ENCODE assay signal across 1 cellular context in the genomic region with DNA sequence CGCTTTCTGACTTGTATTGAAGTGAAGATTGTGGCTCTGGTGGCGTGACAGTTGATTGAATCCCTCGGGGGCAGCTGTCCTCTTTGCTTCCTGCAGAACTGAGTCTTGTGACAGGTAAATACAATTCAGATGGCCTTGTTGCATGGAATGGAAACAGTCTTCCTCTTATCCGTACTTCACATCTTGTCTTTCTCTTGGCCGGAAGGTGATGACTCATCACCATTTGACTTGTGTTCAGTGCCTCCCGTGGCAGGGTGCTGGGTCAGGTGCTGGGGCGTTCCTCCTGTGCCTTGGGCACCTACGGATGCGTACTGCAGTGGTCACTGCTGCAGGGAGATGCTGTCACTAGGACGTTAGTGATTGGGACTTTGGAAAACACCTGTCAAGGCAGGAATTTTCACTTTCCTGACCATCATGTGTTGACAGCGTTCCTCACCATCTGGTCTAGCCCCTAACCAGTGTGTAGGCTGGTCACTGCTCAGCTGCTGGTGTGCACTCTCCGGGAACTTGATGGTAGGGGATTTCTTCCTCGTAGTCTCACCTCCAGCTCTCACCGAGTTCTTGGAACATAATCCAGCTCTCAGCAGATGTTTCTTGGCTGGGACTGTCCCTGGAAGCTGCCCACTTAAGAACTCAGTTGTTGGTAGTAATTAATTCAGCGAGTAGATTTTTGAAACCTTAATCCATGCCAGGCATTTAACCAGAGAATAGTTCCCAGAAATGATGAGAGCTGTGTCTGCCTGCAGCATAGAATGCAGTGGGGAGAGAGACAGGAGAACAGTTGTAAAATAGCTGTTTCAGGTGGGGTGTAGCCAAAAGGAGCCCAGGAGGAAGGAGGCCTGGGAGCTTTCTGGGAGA.
TF ChIP-seq lines count a peak whose summit lies in the region.

No MANE protein-coding gene starts in this region.

TF ChIP-seq in K562, 482 proteins besides CTCF, POLR2A, EP300 and RAD21 (continued from another document and continues in another):
- TF ChIP-seq, protein P1, sequence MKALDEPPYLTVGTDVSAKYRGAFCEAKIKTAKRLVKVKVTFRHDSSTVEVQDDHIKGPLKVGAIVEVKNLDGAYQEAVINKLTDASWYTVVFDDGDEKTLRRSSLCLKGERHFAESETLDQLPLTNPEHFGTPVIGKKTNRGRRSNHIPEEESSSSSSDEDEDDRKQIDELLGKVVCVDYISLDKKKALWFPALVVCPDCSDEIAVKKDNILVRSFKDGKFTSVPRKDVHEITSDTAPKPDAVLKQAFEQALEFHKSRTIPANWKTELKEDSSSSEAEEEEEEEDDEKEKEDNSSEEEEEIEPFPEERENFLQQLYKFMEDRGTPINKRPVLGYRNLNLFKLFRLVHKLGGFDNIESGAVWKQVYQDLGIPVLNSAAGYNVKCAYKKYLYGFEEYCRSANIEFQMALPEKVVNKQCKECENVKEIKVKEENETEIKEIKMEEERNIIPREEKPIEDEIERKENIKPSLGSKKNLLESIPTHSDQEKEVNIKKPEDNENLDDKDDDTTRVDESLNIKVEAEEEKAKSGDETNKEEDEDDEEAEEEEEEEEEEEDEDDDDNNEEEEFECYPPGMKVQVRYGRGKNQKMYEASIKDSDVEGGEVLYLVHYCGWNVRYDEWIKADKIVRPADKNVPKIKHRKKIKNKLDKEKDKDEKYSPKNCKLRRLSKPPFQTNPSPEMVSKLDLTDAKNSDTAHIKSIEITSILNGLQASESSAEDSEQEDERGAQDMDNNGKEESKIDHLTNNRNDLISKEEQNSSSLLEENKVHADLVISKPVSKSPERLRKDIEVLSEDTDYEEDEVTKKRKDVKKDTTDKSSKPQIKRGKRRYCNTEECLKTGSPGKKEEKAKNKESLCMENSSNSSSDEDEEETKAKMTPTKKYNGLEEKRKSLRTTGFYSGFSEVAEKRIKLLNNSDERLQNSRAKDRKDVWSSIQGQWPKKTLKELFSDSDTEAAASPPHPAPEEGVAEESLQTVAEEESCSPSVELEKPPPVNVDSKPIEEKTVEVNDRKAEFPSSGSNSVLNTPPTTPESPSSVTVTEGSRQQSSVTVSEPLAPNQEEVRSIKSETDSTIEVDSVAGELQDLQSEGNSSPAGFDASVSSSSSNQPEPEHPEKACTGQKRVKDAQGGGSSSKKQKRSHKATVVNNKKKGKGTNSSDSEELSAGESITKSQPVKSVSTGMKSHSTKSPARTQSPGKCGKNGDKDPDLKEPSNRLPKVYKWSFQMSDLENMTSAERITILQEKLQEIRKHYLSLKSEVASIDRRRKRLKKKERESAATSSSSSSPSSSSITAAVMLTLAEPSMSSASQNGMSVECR (CRISPR knock-in tag; IDR thresholded peaks at IDR 0.05): no peak; the same call in 1 of the 2 replicates
- TF ChIP-seq ASH1L (IDR thresholded peaks at IDR 0.05; ENCODE audit: borderline replicate concordance, low read depth, partially characterized antibody) (no peak), ZSCAN32 (CRISPR knock-in tag; IDR thresholded peaks at IDR 0.05) (no peak), CREBBP (IDR thresholded peaks at IDR 0.05; ENCODE audit: low read depth, low read length) (no peak), FOS (IDR thresholded peaks at IDR 0.05; ENCODE audit: extremely low read depth, insufficient read length) (peak; percentile 81), CBFB (CRISPR knock-in tag; IDR thresholded peaks at IDR 0.05) (no peak), PPARD (CRISPR knock-in tag; IDR thresholded peaks at IDR 0.05) (no peak), RHOXF2B (CRISPR knock-in tag; conservative IDR thresholded peaks at IDR 0.05) (no peak), NFE2 (IDR thresholded peaks at IDR 0.05; ENCODE audit: low read depth) (peak; percentile 92), CHD4 (IDR thresholded peaks at IDR 0.05; ENCODE audit: insufficient read depth, insufficient replicate concordance, low read depth, low read length, poor library complexity, severe bottlenecking) (no peak), HMGN3 (IDR thresholded peaks at IDR 0.05; ENCODE audit: borderline replicate concordance, extremely low read depth, insufficient read length, low read depth, low read length) (peak; percentile 47)
- TF ChIP-seq, protein P2, sequence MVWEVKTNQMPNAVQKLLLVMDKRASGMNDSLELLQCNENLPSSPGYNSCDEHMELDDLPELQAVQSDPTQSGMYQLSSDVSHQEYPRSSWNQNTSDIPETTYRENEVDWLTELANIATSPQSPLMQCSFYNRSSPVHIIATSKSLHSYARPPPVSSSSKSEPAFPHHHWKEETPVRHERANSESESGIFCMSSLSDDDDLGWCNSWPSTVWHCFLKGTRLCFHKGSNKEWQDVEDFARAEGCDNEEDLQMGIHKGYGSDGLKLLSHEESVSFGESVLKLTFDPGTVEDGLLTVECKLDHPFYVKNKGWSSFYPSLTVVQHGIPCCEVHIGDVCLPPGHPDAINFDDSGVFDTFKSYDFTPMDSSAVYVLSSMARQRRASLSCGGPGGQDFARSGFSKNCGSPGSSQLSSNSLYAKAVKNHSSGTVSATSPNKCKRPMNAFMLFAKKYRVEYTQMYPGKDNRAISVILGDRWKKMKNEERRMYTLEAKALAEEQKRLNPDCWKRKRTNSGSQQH (CRISPR knock-in tag; IDR thresholded peaks at IDR 0.05): no peak
- TF ChIP-seq, protein P3, sequence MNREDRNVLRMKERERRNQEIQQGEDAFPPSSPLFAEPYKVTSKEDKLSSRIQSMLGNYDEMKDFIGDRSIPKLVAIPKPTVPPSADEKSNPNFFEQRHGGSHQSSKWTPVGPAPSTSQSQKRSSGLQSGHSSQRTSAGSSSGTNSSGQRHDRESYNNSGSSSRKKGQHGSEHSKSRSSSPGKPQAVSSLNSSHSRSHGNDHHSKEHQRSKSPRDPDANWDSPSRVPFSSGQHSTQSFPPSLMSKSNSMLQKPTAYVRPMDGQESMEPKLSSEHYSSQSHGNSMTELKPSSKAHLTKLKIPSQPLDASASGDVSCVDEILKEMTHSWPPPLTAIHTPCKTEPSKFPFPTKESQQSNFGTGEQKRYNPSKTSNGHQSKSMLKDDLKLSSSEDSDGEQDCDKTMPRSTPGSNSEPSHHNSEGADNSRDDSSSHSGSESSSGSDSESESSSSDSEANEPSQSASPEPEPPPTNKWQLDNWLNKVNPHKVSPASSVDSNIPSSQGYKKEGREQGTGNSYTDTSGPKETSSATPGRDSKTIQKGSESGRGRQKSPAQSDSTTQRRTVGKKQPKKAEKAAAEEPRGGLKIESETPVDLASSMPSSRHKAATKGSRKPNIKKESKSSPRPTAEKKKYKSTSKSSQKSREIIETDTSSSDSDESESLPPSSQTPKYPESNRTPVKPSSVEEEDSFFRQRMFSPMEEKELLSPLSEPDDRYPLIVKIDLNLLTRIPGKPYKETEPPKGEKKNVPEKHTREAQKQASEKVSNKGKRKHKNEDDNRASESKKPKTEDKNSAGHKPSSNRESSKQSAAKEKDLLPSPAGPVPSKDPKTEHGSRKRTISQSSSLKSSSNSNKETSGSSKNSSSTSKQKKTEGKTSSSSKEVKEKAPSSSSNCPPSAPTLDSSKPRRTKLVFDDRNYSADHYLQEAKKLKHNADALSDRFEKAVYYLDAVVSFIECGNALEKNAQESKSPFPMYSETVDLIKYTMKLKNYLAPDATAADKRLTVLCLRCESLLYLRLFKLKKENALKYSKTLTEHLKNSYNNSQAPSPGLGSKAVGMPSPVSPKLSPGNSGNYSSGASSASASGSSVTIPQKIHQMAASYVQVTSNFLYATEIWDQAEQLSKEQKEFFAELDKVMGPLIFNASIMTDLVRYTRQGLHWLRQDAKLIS (CRISPR knock-in tag; IDR thresholded peaks at IDR 0.05): peak; percentile 55; the same call in 1 of the 2 replicates
- TF ChIP-seq, protein P4, sequence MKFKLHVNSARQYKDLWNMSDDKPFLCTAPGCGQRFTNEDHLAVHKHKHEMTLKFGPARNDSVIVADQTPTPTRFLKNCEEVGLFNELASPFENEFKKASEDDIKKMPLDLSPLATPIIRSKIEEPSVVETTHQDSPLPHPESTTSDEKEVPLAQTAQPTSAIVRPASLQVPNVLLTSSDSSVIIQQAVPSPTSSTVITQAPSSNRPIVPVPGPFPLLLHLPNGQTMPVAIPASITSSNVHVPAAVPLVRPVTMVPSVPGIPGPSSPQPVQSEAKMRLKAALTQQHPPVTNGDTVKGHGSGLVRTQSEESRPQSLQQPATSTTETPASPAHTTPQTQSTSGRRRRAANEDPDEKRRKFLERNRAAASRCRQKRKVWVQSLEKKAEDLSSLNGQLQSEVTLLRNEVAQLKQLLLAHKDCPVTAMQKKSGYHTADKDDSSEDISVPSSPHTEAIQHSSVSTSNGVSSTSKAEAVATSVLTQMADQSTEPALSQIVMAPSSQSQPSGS (CRISPR knock-in tag; IDR thresholded peaks at IDR 0.05): no peak
- TF ChIP-seq, protein P5, sequence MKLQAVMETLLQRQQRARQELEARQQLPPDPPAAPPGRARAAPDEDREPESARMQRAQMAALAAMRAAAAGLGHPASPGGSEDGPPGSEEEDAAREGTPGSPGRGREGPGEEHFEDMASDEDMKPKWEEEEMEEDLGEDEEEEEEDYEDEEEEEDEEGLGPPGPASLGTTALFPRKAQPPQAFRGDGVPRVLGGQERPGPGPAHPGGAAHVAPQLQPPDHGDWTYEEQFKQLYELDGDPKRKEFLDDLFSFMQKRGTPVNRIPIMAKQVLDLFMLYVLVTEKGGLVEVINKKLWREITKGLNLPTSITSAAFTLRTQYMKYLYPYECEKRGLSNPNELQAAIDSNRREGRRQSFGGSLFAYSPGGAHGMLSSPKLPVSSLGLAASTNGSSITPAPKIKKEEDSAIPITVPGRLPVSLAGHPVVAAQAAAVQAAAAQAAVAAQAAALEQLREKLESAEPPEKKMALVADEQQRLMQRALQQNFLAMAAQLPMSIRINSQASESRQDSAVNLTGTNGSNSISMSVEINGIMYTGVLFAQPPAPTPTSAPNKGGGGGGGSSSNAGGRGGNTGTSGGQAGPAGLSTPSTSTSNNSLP (IDR thresholded peaks at IDR 0.05; ENCODE audit: borderline replicate concordance, low read depth, low read length): peak; percentile 80; the same call in 1 of the 2 replicates
- TF ChIP-seq, protein P6, sequence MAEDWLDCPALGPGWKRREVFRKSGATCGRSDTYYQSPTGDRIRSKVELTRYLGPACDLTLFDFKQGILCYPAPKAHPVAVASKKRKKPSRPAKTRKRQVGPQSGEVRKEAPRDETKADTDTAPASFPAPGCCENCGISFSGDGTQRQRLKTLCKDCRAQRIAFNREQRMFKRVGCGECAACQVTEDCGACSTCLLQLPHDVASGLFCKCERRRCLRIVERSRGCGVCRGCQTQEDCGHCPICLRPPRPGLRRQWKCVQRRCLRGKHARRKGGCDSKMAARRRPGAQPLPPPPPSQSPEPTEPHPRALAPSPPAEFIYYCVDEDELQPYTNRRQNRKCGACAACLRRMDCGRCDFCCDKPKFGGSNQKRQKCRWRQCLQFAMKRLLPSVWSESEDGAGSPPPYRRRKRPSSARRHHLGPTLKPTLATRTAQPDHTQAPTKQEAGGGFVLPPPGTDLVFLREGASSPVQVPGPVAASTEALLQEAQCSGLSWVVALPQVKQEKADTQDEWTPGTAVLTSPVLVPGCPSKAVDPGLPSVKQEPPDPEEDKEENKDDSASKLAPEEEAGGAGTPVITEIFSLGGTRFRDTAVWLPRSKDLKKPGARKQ (CRISPR knock-in tag; IDR thresholded peaks at IDR 0.05): no peak
